Comparison of ENCODE assay signal across 8 cellular contexts in genomic region chr7:5526190-5527037, GRCh38. TPM values are rescaled to one million over a fixed set of nuclear protein-coding genes. Genes with fewer than 3 reads are reported as not detected.
A peak's percentile ranks its signal among the peaks of the same experiment; 100 is the strongest.
DNase-seq lines count a peak whose midpoint lies in the region; ATAC-seq and TF ChIP-seq lines count a peak whose summit lies in the region.

No MANE protein-coding gene starts in this region.

- no peak overlapping the region for H2BK5ac ChIP-seq in mesenchymal stem cell (ENCODE audit: low read depth, low read length, poor library complexity, severe bottlenecking)

- H2BK120ac ChIP-seq in mesenchymal stem cell (ENCODE audit: low read depth, low read length), result no peak overlapping the region

- H3K9me3 ChIP-seq in A673 (ENCODE audit: low read depth, low read length, poor library complexity, severe bottlenecking) (no peaks in the 10 kb centered on the region), colonic mucosa (no peaks in the 10 kb centered on the region), mesenchymal stem cell (ENCODE audit: control insufficient read depth, low read length) (no peaks in the 10 kb centered on the region), thoracic aorta (no peaks in the 10 kb centered on the region)

- no peak for DNase-seq in A673 (ENCODE audit: low spot score)
- peak in 8 of 34 experiments; percentile 10 to 36 (median 26) for DNase-seq in T-cell
- peak; percentile 57 for DNase-seq in colonic mucosa
- peak; percentile 38 for DNase-seq in mesenchymal stem cell
- no peak for DNase-seq in thoracic aorta (ENCODE audit: low spot score)
- no peak for DNase-seq in NAMALWA (ENCODE audit: low spot score)

- no peak overlapping the region for H2AK5ac ChIP-seq in mesenchymal stem cell (ENCODE audit: low read length, severe bottlenecking)

- H3K4me3 ChIP-seq in A673 (ENCODE audit: low read depth, low read length, poor library complexity, severe bottlenecking) (no peak overlapping the region), colonic mucosa (no peak overlapping the region), mesenchymal stem cell (ENCODE audit: insufficient read depth in 1 of 2, low read depth in 1 of 2, low read length in 2 of 2) (peak overlapping the region; percentile 36 to 84), thoracic aorta (peak overlapping the region; percentile 78)

- POLR2A ChIA-PET in A673 (lab: Charles Lee; ENCODE audit: low non-redundant PET) (interaction anchor here (1.3 kb wide), 1 partner anchor 139 kb away, joined by 8 read pairs; no protein-coding TSS in a partner anchor), T-cell (lab: Charles Lee) (interaction anchor here (0.7 to 1.1 kb wide), 3 partner anchors 10 to 32 kb away, joined by 3 to 4 read pairs (median 4); no protein-coding TSS in a partner anchor)

- H2BK12ac ChIP-seq in mesenchymal stem cell (ENCODE audit: low read length in 2 of 2), result peak overlapping the region in 1 of 2 experiments; percentile 8

- no TSS peak for BruUV-seq in A673 (replicated peaks; lab: Mats Ljungman, UMichigan)

- peak overlapping the region; percentile 79 for H4K8ac ChIP-seq in mesenchymal stem cell (ENCODE audit: low read length)

- no peak overlapping the region for H2AFZ ChIP-seq in mesenchymal stem cell (ENCODE audit: low read depth, low read length)

- no peaks in the 10 kb centered on the region for H3K27me3 ChIP-seq in A673 (replicated peaks; ENCODE audit: insufficient read depth, low read depth, low read length, poor library complexity)
- no peaks in the 10 kb centered on the region for H3K27me3 ChIP-seq in colonic mucosa
- H3K27me3 ChIP-seq in mesenchymal stem cell (ENCODE audit: control insufficient read depth in 1 of 2, insufficient read depth in 1 of 2, low read length in 2 of 2), result no peaks in the 10 kb centered on the region
- H3K27me3 ChIP-seq in thoracic aorta (replicated peaks; ENCODE audit: insufficient read depth), result no peaks in the 10 kb centered on the region

- peak overlapping the region in 1 of 2 experiments; percentile 8 for H3K14ac ChIP-seq in mesenchymal stem cell (ENCODE audit: low read length in 2 of 2)

- H3K36me3 Mint-ChIP-seq in T-cell, result peaks cover 41% of the 10 kb centered on the region

- no peaks in the 10 kb centered on the region for H3K79me1 ChIP-seq in mesenchymal stem cell (replicated peaks; ENCODE audit: low read length, poor library complexity, severe bottlenecking)

- ATAC-seq in GM18505 (IDR thresholded peaks at IDR 0.05; ENCODE audit: unreplicated experiment) (no peak), T-cell (replicated peaks in 1 of 4) (no peak), thoracic aorta (ENCODE audit: insufficient number of reproducible peaks, low FRiP score, low read depth) (no peak), HG02798 (IDR thresholded peaks at IDR 0.05; ENCODE audit: poor library complexity, unreplicated experiment) (no peak)

- H3K4me1 ChIP-seq in A673 (ENCODE audit: insufficient read depth, low read length, poor library complexity, severe bottlenecking) (peaks cover 30% of the 10 kb centered on the region), colonic mucosa (peaks cover 4% of the 10 kb centered on the region), mesenchymal stem cell (ENCODE audit: control insufficient read depth, insufficient read depth, low read depth, low read length) (peaks cover 19% of the 10 kb centered on the region), thoracic aorta (ENCODE audit: control insufficient read depth in 1 of 2, low read depth in 2 of 2) (no peaks in the 10 kb centered on the region)

- H2BK15ac ChIP-seq in mesenchymal stem cell (ENCODE audit: low read depth, poor library complexity, severe bottlenecking), result peak overlapping the region; percentile 21

- H3K18ac ChIP-seq in mesenchymal stem cell (ENCODE audit: low read depth in 1 of 2, low read length in 2 of 2), result peak overlapping the region; percentile 38 to 67

- H3K27ac ChIP-seq in A673 (ENCODE audit: low read depth, low read length, poor library complexity, severe bottlenecking), result peak overlapping the region; percentile 45
- H3K27ac ChIP-seq in colonic mucosa, result peak overlapping the region; percentile 22
- H3K27ac ChIP-seq in mesenchymal stem cell (ENCODE audit: low read length, poor library complexity, severe bottlenecking), result peak overlapping the region; percentile 71
- H3K27ac ChIP-seq in thoracic aorta, result peak overlapping the region; percentile 97 to 100

- peak overlapping the region in 1 of 2 donors; percentile 63 for H3K9ac ChIP-seq in colonic mucosa (ENCODE audit: low read depth in 2 of 2, low read length in 2 of 2)
- H3K9ac ChIP-seq in mesenchymal stem cell (ENCODE audit: low read length), result peak overlapping the region; percentile 100

- H3K4me1 Mint-ChIP-seq in T-cell, result peaks cover 39 to 44% (median 42%) of the 10 kb centered on the region in 3 donors

- H3K27me3 Mint-ChIP-seq in T-cell, result no peaks in the 10 kb centered on the region

- TF ChIP-seq POLR2A in GM18505 (IDR thresholded peaks at IDR 0.05; ENCODE audit: borderline replicate concordance, extremely low read depth, insufficient read depth, insufficient read length), result peak; percentile 82

- peaks cover 60% of the 10 kb centered on the region for H3K36me3 ChIP-seq in A673 (ENCODE audit: insufficient read depth, low read length, poor library complexity, severe bottlenecking)
- peaks cover 24% of the 10 kb centered on the region for H3K36me3 ChIP-seq in colonic mucosa
- peaks cover 45 to 59% of the 10 kb centered on the region in 2 experiments for H3K36me3 ChIP-seq in mesenchymal stem cell (ENCODE audit: control insufficient read depth in 1 of 2, insufficient read depth in 2 of 2, low read depth in 1 of 2, low read length in 2 of 2)
- peaks cover 41% of the 10 kb centered on the region for H3K36me3 ChIP-seq in thoracic aorta

- H3K4me2 ChIP-seq in mesenchymal stem cell (ENCODE audit: low read length, poor library complexity, severe bottlenecking), result peak overlapping the region; percentile 47

- peak overlapping the region in 1 of 2 experiments; percentile 14 for H3K23ac ChIP-seq in mesenchymal stem cell (ENCODE audit: low read length in 2 of 2)

- peak overlapping the region in 1 of 2 experiments; percentile 47 for H3K4ac ChIP-seq in mesenchymal stem cell (ENCODE audit: low read depth in 1 of 2, low read length in 2 of 2)

- H4K91ac ChIP-seq in mesenchymal stem cell (ENCODE audit: low read length), result peak overlapping the region; percentile 37

- H3K4me3 Mint-ChIP-seq in T-cell, result peak overlapping the region; percentile 90 to 99 (median 98)

- intact Hi-C loops in A673 (cut with micrococcal nuclease; ENCODE audit: unreplicated experiment), result no loop called here
- intact Hi-C loops in colonic mucosa (cut with DNase I), result no loop called here

- peak overlapping the region; percentile 94 to 96 for H3K27ac Mint-ChIP-seq in T-cell

- 68% methylated on average over 9 of the region's 9 CpGs for WGBS in mesenchymal stem cell

- TF ChIP-seq CTCF in A673 (conservative IDR thresholded peaks at IDR 0.05; ENCODE audit: low read depth, low read length), result no peak
- TF ChIP-seq CTCF in colonic mucosa (IDR thresholded peaks at IDR 0.05), result no peak
- no peak for TF ChIP-seq CTCF in thoracic aorta (IDR thresholded peaks at IDR 0.05)

- H3K9me3 Mint-ChIP-seq in T-cell, result no peaks in the 10 kb centered on the region

- CTCF ChIA-PET in A673 (lab: Charles Lee) (no interaction called here), T-cell (lab: Charles Lee) (interaction anchor here (0.6 to 1.1 kb wide), 4 partner anchors 9 to 34 kb away, joined by 3 to 4 read pairs (median 4); no protein-coding TSS in a partner anchor)

RNA-seq across cellular contexts. Expression of gene ACTB, which starts 4.0 kb away (rescaled TPM):
- 3,928 and 4,273 TPM in 2 replicates for total RNA-seq in A673 (2021)
- 1,000 to 10,000 TPM; 3,072 to 3,822 (median 3,615) TPM for total RNA-seq in T-cell
- total RNA-seq in colonic mucosa, result 1,000 to 10,000 TPM; 4,879 to 5,787 TPM
- 10,616 TPM for polyA plus RNA-seq in mesenchymal stem cell (2013, experiment 1 of 2)
- 10,486 TPM for polyA plus RNA-seq in mesenchymal stem cell (2013, experiment 2 of 2)
- over 10,000 TPM in 1 of 2 donors, 1,000 to 10,000 TPM in 1; 7,643 to 10,126 TPM for total RNA-seq in thoracic aorta

RNA-seq across cellular contexts. Expression of gene FBXL18, which starts 12.8 kb away (rescaled TPM):
- total RNA-seq in A673 (2021) (18.4 and 18.9 TPM in 2 replicates), T-cell (10 to 100 TPM in 3 of 5 donors, 1 to 10 TPM in 2; 8.1 to 14.1 (median 12.0) TPM), colonic mucosa (10 to 100 TPM in 1 of 2 donors, 1 to 10 TPM in 1; 6.2 to 12.7 TPM), thoracic aorta (1 to 10 TPM; 7.2 to 8.1 TPM)
- 8.4 TPM for polyA plus RNA-seq in mesenchymal stem cell (2013, experiment 1 of 2)
- 8.3 TPM for polyA plus RNA-seq in mesenchymal stem cell (2013, experiment 2 of 2)

Comparison
In these comparisons a context has a peak if more than half of its experiments do, and no peak if none do; other contexts are left out.
1. DNase-seq: peak in colonic mucosa (single experiment) and mesenchymal stem cell (single experiment); none in A673 (single experiment), thoracic aorta (single experiment) and NAMALWA (single experiment).
2. H3K27ac ChIP-seq: peak in every context shown above with its lines; median percentile 98 in thoracic aorta; 71 in mesenchymal stem cell; 45 in A673; 22 in colonic mucosa.
3. H3K4me3 ChIP-seq: peak in mesenchymal stem cell (2 of 2) and thoracic aorta (single experiment); none in A673 (single experiment) and colonic mucosa (single experiment).